ENCODE assay signal across 8 cellular contexts in genomic region chr11:77091146-77091940, GRCh38. TPM values are rescaled to one million over a fixed set of nuclear protein-coding genes. Genes with fewer than 3 reads are reported as not detected.
A peak's percentile ranks its signal among the peaks of the same experiment; 100 is the strongest.
DNase-seq lines count a peak whose midpoint lies in the region; ATAC-seq and TF ChIP-seq lines count a peak whose summit lies in the region.

No MANE protein-coding gene starts in this region.

- H3K4me3 ChIP-seq in LNCaP clone FGC (ENCODE audit: low read depth, low read length), result no peak overlapping the region
- H3K4me3 ChIP-seq in thoracic aorta, result no peak overlapping the region

- H3K4me1 ChIP-seq in thoracic aorta (ENCODE audit: control insufficient read depth in 1 of 2, low read depth in 2 of 2), result no peaks in the 10 kb centered on the region

- H3K9me3 ChIP-seq in thoracic aorta, result no peaks in the 10 kb centered on the region

- CTCF ChIA-PET in RWPE1 (lab: Yijun Ruan, JAX), result interaction anchor here (0.5 to 2.8 kb wide), 20 partner anchors 9 to 1719 kb away, joined by 3 to 22 read pairs (median 4); partner anchors contain the start of gene CAPN5

- H3K27ac ChIP-seq in RWPE1 (no peak overlapping the region), thoracic aorta (no peak overlapping the region)

- intact Hi-C loops in activated T-helper 2 cell treated with anti-CD3 and anti-CD28 coated beads, Interferon-gamma antibody, Interleukin-2, Interleukin-4, amounts not matched to agents 10 μg/mL and 5 μg/mL and 100 μg/mL, durations not matched to agents 14 hours and 24 hours and 36 hours (cut with micrococcal nuclease), result loop anchor here (1.0 to 5.0 kb wide), 4 partner anchors 44 to 359 kb away; no protein-coding TSS in a partner anchor

- H3K27me3 ChIP-seq in thoracic aorta (replicated peaks; ENCODE audit: insufficient read depth), result no peaks in the 10 kb centered on the region

- POLR2A ChIA-PET in RWPE1 (lab: Yijun Ruan, JAX; ENCODE audit: low non-redundant PET), result no interaction called here

- no peak overlapping the region for H3K4me3 Mint-ChIP-seq in activated T-helper 2 cell treated with anti-CD3 and anti-CD28 coated beads, Interferon-gamma antibody, Interleukin-2, Interleukin-4, amounts not matched to agents 10 μg/mL and 5 μg/mL and 100 μg/mL, durations not matched to agents 14 hours and 24 hours and 36 hours (ENCODE audit: low read depth)

- peaks cover 6% of the 10 kb centered on the region for H3K4me1 Mint-ChIP-seq in activated T-helper 2 cell treated with anti-CD3 and anti-CD28 coated beads, Interferon-gamma antibody, Interleukin-2, Interleukin-4, amounts not matched to agents 10 μg/mL and 5 μg/mL and 100 μg/mL, durations not matched to agents 14 hours and 24 hours and 36 hours (ENCODE audit: low read depth)

- DNase-seq in DMS53 treated with DMSO at 0.1 percent for 48 hours (lab: John Stamatoyannopoulos, UW; ENCODE audit: unreplicated experiment) (peak; percentile 97), LNCaP clone FGC (ENCODE audit: low read depth) (peak; percentile 54), RWPE1 (ENCODE audit: low spot score) (peak; percentile 80), fibroblast of the conjunctiva (ENCODE audit: low read depth) (peak; percentile 60), nucleus accumbens (lab: John Stamatoyannopoulos, UW) (peak in 50 of 56 donors; percentile 15 to 87 (median 58)), thoracic aorta (ENCODE audit: low spot score) (peak; percentile 41)
- peak; percentile 70 for DNase-seq in activated T-helper 2 cell treated with anti-CD3 and anti-CD28 coated beads, Interferon-gamma antibody, Interleukin-2, Interleukin-4, amounts not matched to agents 10 μg/mL and 5 μg/mL and 100 μg/mL, durations not matched to agents 14 hours and 24 hours and 36 hours (ENCODE audit: low spot score)

- ATAC-seq in GM21619 (IDR thresholded peaks at IDR 0.05; ENCODE audit: unreplicated experiment) (peak; percentile 92), thoracic aorta (ENCODE audit: insufficient number of reproducible peaks, low FRiP score, low read depth) (peak; percentile 34)

- TF ChIP-seq CTCF in LNCaP clone FGC (IDR thresholded peaks at IDR 0.05; ENCODE audit: control insufficient read depth, extremely low read depth, insufficient read depth) (peak; percentile 99), RWPE1 (conservative IDR thresholded peaks at IDR 0.05; ENCODE audit: low read depth) (peak; percentile 91), thoracic aorta (IDR thresholded peaks at IDR 0.05) (peak; percentile 91)

- H3K27ac Mint-ChIP-seq in activated T-helper 2 cell treated with anti-CD3 and anti-CD28 coated beads, Interferon-gamma antibody, Interleukin-2, Interleukin-4, amounts not matched to agents 10 μg/mL and 5 μg/mL and 100 μg/mL, durations not matched to agents 14 hours and 24 hours and 36 hours, result no peak overlapping the region

- H3K36me3 ChIP-seq in thoracic aorta, result no peaks in the 10 kb centered on the region

- no peaks in the 10 kb centered on the region for H3K27me3 Mint-ChIP-seq in activated T-helper 2 cell treated with anti-CD3 and anti-CD28 coated beads, Interferon-gamma antibody, Interleukin-2, Interleukin-4, amounts not matched to agents 10 μg/mL and 5 μg/mL and 100 μg/mL, durations not matched to agents 14 hours and 24 hours and 36 hours (ENCODE audit: low read depth)

- no peaks in the 10 kb centered on the region for H3K36me3 Mint-ChIP-seq in activated T-helper 2 cell treated with anti-CD3 and anti-CD28 coated beads, Interferon-gamma antibody, Interleukin-2, Interleukin-4, amounts not matched to agents 10 μg/mL and 5 μg/mL and 100 μg/mL, durations not matched to agents 14 hours and 24 hours and 36 hours (ENCODE audit: low read depth)

- H3K9me3 Mint-ChIP-seq in activated T-helper 2 cell treated with anti-CD3 and anti-CD28 coated beads, Interferon-gamma antibody, Interleukin-2, Interleukin-4, amounts not matched to agents 10 μg/mL and 5 μg/mL and 100 μg/mL, durations not matched to agents 14 hours and 24 hours and 36 hours, result no peaks in the 10 kb centered on the region

RNA-seq across cellular contexts. Expression of gene OMP, which starts 11.3 kb away (rescaled TPM):
- total RNA-seq in activated T-helper 2 cell treated with anti-CD3 and anti-CD28 coated beads, Interferon-gamma antibody, Interleukin-2, Interleukin-4, amounts not matched to agents 10 μg/mL and 5 μg/mL and 100 μg/mL, durations not matched to agents 14 hours and 24 hours and 36 hours, result not detected in 2 replicates
- not detected for total RNA-seq in thoracic aorta

RNA-seq across cellular contexts. Expression of gene CAPN5, which starts 24.6 kb away (rescaled TPM):
- 0.32 and 0.55 TPM in 2 replicates for total RNA-seq in activated T-helper 2 cell treated with anti-CD3 and anti-CD28 coated beads, Interferon-gamma antibody, Interleukin-2, Interleukin-4, amounts not matched to agents 10 μg/mL and 5 μg/mL and 100 μg/mL, durations not matched to agents 14 hours and 24 hours and 36 hours
- 10 to 100 TPM in 1 of 2 donors, 1 to 10 TPM in 1; 9.5 to 20.8 TPM for total RNA-seq in thoracic aorta

RNA-seq across cellular contexts. Expression of gene MYO7A, which starts 36.7 kb away (rescaled TPM):
- total RNA-seq in activated T-helper 2 cell treated with anti-CD3 and anti-CD28 coated beads, Interferon-gamma antibody, Interleukin-2, Interleukin-4, amounts not matched to agents 10 μg/mL and 5 μg/mL and 100 μg/mL, durations not matched to agents 14 hours and 24 hours and 36 hours, result 0.23 and 0.30 TPM in 2 replicates
- total RNA-seq in thoracic aorta, result 10 to 100 TPM; 15.2 to 22.7 TPM

RNA-seq across cellular contexts. Expression of gene B3GNT6, which starts 57.1 kb away (rescaled TPM):
- not detected in 2 replicates for total RNA-seq in activated T-helper 2 cell treated with anti-CD3 and anti-CD28 coated beads, Interferon-gamma antibody, Interleukin-2, Interleukin-4, amounts not matched to agents 10 μg/mL and 5 μg/mL and 100 μg/mL, durations not matched to agents 14 hours and 24 hours and 36 hours
- 1 to 10 TPM in 1 of 2 donors, not detected in 1; 1.4 TPM for total RNA-seq in thoracic aorta

Comparison
In these comparisons a context has a peak if more than half of its experiments do, and no peak if none do; other contexts are left out.
1. DNase-seq: peak in every context shown above with its lines; median percentile 97 in DMS53 treated with DMSO at 0.1 percent for 48 hours; 80 in RWPE1; 70 in activated T-helper 2 cell treated with anti-CD3 and anti-CD28 coated beads, Interferon-gamma antibody, Interleukin-2, Interleukin-4, amounts not matched to agents 10 μg/mL and 5 μg/mL and 100 μg/mL, durations not matched to agents 14 hours and 24 hours and 36 hours; 60 in fibroblast of the conjunctiva; 58 in nucleus accumbens; 54 in LNCaP clone FGC; 41 in thoracic aorta.
2. RNA of gene MYO7A, which starts 36.7 kb away (total RNA-seq): 15.2 to 22.7 TPM in thoracic aorta; 0.23 to 0.30 TPM in activated T-helper 2 cell treated with anti-CD3 and anti-CD28 coated beads, Interferon-gamma antibody, Interleukin-2, Interleukin-4, amounts not matched to agents 10 μg/mL and 5 μg/mL and 100 μg/mL, durations not matched to agents 14 hours and 24 hours and 36 hours; every median in the first group is over 10 times any median in the second.
3. Peak in every context shown above with its lines, with median percentiles within 50 percentile points of each other: CTCF ChIP-seq.